ENCODE assay signal across 1 cellular context in the genomic region with DNA sequence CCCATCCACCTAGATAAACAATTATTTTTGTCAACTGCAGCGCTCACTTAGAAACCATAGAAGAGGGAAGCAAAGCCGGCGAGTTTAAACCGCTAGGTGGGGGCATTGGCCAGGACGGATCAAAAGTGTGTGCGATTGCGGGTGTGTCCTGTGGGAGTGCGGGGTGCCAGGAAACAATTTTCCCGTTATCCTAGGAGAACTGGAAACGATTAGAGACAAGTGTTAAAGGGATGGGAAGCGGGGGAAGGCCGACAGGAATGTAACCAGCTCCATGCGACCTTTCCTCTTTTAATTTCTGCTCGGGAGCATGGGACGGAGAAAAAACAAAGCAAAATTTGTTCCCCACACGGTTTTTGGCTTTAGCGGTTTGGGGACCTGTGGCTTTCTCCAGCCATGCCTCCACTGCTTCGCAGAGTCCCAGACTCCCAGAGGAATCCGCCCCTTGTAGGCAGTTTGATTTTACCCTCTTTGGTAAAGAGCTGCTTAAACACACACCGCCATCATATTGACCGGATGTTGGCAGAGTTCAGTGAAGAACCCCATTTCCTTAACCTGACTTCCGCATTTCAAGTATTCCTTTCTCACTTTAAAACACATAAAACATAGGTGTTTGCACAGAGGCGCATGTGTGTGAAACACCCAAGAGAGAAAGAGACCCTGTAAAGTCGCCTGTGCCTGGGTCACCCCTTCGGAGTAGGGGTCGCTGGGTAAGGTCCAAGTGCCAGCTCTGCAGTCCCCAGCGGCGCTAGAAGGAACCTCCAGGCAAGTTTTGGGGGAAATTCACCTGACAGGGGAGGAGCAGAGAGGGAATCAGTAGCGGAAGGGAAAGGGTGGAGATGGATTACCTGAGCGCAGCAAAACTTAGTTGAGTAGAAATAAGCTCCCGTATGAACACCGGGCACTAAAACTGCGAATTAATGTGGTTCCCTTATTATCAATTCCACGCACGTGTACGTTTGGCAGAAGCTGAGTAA.
TF ChIP-seq lines count a peak whose summit lies in the region.

No MANE protein-coding gene starts in this region.

TF ChIP-seq in GM12878, 131 proteins besides CTCF, POLR2A, EP300 and RAD21 (continued from another document and continues in another):
- TF ChIP-seq SPI1 (IDR thresholded peaks at IDR 0.05; ENCODE audit: borderline replicate concordance, insufficient read depth, low read depth, low read length), result peak; percentile 83
- TF ChIP-seq ATF7 (IDR thresholded peaks at IDR 0.05; ENCODE audit: low read depth), result no peak
- peak in 1 of 2 experiments; percentile 24; a peak in 1 of 4 replicates for TF ChIP-seq BHLHE40 (IDR thresholded peaks at IDR 0.05; ENCODE audit: borderline replicate concordance in 1 of 2, low read depth in 2 of 2, low read length in 1 of 2)
- TF ChIP-seq MTA2 (IDR thresholded peaks at IDR 0.05; ENCODE audit: low read depth), result 0 out of 2 replicates have a peak, but pooled peaks have one; percentile 11
- no peak for TF ChIP-seq SRF (IDR thresholded peaks at IDR 0.05; ENCODE audit: low read depth in 2 of 2, low read length in 2 of 2)
- TF ChIP-seq, protein P1, sequence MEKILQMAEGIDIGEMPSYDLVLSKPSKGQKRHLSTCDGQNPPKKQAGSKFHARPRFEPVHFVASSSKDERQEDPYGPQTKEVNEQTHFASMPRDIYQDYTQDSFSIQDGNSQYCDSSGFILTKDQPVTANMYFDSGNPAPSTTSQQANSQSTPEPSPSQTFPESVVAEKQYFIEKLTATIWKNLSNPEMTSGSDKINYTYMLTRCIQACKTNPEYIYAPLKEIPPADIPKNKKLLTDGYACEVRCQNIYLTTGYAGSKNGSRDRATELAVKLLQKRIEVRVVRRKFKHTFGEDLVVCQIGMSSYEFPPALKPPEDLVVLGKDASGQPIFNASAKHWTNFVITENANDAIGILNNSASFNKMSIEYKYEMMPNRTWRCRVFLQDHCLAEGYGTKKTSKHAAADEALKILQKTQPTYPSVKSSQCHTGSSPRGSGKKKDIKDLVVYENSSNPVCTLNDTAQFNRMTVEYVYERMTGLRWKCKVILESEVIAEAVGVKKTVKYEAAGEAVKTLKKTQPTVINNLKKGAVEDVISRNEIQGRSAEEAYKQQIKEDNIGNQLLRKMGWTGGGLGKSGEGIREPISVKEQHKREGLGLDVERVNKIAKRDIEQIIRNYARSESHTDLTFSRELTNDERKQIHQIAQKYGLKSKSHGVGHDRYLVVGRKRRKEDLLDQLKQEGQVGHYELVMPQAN (conservative IDR thresholded peaks at IDR 0.05), result 0 out of 2 replicates have a peak, but pooled peaks have one; percentile 38
- TF ChIP-seq, protein P2, sequence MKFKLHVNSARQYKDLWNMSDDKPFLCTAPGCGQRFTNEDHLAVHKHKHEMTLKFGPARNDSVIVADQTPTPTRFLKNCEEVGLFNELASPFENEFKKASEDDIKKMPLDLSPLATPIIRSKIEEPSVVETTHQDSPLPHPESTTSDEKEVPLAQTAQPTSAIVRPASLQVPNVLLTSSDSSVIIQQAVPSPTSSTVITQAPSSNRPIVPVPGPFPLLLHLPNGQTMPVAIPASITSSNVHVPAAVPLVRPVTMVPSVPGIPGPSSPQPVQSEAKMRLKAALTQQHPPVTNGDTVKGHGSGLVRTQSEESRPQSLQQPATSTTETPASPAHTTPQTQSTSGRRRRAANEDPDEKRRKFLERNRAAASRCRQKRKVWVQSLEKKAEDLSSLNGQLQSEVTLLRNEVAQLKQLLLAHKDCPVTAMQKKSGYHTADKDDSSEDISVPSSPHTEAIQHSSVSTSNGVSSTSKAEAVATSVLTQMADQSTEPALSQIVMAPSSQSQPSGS (IDR thresholded peaks at IDR 0.05; ENCODE audit: low read length), result 0 out of 2 replicates have a peak, but pooled peaks have one; percentile 33
- TF ChIP-seq GABPA (IDR thresholded peaks at IDR 0.05; ENCODE audit: low read depth), result peak; percentile 79
- TF ChIP-seq, protein P3, sequence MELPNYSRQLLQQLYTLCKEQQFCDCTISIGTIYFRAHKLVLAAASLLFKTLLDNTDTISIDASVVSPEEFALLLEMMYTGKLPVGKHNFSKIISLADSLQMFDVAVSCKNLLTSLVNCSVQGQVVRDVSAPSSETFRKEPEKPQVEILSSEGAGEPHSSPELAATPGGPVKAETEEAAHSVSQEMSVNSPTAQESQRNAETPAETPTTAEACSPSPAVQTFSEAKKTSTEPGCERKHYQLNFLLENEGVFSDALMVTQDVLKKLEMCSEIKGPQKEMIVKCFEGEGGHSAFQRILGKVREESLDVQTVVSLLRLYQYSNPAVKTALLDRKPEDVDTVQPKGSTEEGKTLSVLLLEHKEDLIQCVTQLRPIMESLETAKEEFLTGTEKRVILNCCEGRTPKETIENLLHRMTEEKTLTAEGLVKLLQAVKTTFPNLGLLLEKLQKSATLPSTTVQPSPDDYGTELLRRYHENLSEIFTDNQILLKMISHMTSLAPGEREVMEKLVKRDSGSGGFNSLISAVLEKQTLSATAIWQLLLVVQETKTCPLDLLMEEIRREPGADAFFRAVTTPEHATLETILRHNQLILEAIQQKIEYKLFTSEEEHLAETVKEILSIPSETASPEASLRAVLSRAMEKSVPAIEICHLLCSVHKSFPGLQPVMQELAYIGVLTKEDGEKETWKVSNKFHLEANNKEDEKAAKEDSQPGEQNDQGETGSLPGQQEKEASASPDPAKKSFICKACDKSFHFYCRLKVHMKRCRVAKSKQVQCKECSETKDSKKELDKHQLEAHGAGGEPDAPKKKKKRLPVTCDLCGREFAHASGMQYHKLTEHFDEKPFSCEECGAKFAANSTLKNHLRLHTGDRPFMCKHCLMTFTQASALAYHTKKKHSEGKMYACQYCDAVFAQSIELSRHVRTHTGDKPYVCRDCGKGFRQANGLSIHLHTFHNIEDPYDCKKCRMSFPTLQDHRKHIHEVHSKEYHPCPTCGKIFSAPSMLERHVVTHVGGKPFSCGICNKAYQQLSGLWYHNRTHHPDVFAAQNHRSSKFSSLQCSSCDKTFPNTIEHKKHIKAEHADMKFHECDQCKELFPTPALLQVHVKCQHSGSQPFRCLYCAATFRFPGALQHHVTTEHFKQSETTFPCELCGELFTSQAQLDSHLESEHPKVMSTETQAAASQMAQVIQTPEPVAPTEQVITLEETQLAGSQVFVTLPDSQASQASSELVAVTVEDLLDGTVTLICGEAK (IDR thresholded peaks at IDR 0.05; ENCODE audit: borderline replicate concordance), result peak; percentile 60; the same call in 1 of the 2 replicates
- TF ChIP-seq SMARCA5 (IDR thresholded peaks at IDR 0.05), result peak; percentile 93
- TF ChIP-seq, protein P4, sequence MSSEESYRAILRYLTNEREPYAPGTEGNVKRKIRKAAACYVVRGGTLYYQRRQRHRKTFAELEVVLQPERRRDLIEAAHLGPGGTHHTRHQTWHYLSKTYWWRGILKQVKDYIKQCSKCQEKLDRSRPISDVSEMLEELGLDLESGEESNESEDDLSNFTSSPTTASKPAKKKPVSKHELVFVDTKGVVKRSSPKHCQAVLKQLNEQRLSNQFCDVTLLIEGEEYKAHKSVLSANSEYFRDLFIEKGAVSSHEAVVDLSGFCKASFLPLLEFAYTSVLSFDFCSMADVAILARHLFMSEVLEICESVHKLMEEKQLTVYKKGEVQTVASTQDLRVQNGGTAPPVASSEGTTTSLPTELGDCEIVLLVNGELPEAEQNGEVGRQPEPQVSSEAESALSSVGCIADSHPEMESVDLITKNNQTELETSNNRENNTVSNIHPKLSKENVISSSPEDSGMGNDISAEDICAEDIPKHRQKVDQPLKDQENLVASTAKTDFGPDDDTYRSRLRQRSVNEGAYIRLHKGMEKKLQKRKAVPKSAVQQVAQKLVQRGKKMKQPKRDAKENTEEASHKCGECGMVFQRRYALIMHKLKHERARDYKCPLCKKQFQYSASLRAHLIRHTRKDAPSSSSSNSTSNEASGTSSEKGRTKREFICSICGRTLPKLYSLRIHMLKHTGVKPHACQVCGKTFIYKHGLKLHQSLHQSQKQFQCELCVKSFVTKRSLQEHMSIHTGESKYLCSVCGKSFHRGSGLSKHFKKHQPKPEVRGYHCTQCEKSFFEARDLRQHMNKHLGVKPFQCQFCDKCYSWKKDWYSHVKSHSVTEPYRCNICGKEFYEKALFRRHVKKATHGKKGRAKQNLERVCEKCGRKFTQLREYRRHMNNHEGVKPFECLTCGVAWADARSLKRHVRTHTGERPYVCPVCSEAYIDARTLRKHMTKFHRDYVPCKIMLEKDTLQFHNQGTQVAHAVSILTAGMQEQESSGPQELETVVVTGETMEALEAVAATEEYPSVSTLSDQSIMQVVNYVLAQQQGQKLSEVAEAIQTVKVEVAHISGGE (CRISPR knock-in tag; IDR thresholded peaks at IDR 0.05), result no peak
- TF ChIP-seq, protein P5, sequence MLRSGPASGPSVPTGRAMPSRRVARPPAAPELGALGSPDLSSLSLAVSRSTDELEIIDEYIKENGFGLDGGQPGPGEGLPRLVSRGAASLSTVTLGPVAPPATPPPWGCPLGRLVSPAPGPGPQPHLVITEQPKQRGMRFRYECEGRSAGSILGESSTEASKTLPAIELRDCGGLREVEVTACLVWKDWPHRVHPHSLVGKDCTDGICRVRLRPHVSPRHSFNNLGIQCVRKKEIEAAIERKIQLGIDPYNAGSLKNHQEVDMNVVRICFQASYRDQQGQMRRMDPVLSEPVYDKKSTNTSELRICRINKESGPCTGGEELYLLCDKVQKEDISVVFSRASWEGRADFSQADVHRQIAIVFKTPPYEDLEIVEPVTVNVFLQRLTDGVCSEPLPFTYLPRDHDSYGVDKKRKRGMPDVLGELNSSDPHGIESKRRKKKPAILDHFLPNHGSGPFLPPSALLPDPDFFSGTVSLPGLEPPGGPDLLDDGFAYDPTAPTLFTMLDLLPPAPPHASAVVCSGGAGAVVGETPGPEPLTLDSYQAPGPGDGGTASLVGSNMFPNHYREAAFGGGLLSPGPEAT (IDR thresholded peaks at IDR 0.05; ENCODE audit: low read depth), result peak; percentile 80
- TF ChIP-seq KLF5 (IDR thresholded peaks at IDR 0.05; ENCODE audit: partially characterized antibody), result no peak
- no peak for TF ChIP-seq JUND (IDR thresholded peaks at IDR 0.05; ENCODE audit: low read depth, low read length)
- 0 out of 2 replicates have a peak, but pooled peaks have one; percentile 35 for TF ChIP-seq CBX5 (IDR thresholded peaks at IDR 0.05; ENCODE audit: low read depth)
- TF ChIP-seq POLR2AphosphoS5 (IDR thresholded peaks at IDR 0.05; ENCODE audit: low read length), result peak; percentile 24; the same call in 1 of the 2 replicates
- TF ChIP-seq, protein P6, sequence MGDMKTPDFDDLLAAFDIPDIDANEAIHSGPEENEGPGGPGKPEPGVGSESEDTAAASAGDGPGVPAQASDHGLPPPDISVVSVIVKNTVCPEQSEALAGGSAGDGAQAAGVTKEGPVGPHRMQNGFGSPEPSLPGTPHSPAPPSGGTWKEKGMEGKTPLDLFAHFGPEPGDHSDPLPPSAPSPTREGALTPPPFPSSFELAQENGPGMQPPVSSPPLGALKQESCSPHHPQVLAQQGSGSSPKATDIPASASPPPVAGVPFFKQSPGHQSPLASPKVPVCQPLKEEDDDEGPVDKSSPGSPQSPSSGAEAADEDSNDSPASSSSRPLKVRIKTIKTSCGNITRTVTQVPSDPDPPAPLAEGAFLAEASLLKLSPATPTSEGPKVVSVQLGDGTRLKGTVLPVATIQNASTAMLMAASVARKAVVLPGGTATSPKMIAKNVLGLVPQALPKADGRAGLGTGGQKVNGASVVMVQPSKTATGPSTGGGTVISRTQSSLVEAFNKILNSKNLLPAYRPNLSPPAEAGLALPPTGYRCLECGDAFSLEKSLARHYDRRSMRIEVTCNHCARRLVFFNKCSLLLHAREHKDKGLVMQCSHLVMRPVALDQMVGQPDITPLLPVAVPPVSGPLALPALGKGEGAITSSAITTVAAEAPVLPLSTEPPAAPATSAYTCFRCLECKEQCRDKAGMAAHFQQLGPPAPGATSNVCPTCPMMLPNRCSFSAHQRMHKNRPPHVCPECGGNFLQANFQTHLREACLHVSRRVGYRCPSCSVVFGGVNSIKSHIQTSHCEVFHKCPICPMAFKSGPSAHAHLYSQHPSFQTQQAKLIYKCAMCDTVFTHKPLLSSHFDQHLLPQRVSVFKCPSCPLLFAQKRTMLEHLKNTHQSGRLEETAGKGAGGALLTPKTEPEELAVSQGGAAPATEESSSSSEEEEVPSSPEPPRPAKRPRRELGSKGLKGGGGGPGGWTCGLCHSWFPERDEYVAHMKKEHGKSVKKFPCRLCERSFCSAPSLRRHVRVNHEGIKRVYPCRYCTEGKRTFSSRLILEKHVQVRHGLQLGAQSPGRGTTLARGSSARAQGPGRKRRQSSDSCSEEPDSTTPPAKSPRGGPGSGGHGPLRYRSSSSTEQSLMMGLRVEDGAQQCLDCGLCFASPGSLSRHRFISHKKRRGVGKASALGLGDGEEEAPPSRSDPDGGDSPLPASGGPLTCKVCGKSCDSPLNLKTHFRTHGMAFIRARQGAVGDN (IDR thresholded peaks at IDR 0.05), result 0 out of 2 replicates have a peak, but pooled peaks have one; percentile 24
- TF ChIP-seq PAX8 (IDR thresholded peaks at IDR 0.05), result no peak
- peak; percentile 44; the same call in 1 of the 2 replicates for TF ChIP-seq SMC3 (IDR thresholded peaks at IDR 0.05; ENCODE audit: borderline replicate concordance, low read length)
- peak; percentile 96 for TF ChIP-seq IKZF1 (conservative IDR thresholded peaks at IDR 0.05)
- no peak for TF ChIP-seq SP1 (IDR thresholded peaks at IDR 0.05; ENCODE audit: low read depth, low read length)
- TF ChIP-seq MTA3 (IDR thresholded peaks at IDR 0.05; ENCODE audit: borderline replicate concordance, low read length), result 0 out of 2 replicates have a peak, but pooled peaks have one; percentile 33
- TF ChIP-seq, protein P7, sequence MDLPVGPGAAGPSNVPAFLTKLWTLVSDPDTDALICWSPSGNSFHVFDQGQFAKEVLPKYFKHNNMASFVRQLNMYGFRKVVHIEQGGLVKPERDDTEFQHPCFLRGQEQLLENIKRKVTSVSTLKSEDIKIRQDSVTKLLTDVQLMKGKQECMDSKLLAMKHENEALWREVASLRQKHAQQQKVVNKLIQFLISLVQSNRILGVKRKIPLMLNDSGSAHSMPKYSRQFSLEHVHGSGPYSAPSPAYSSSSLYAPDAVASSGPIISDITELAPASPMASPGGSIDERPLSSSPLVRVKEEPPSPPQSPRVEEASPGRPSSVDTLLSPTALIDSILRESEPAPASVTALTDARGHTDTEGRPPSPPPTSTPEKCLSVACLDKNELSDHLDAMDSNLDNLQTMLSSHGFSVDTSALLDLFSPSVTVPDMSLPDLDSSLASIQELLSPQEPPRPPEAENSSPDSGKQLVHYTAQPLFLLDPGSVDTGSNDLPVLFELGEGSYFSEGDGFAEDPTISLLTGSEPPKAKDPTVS (IDR thresholded peaks at IDR 0.05; ENCODE audit: low read depth, low read length), result no peak
- TF ChIP-seq RUNX3 (IDR thresholded peaks at IDR 0.05; ENCODE audit: low read length), result peak; percentile 40
- no peak for TF ChIP-seq ETV6 (conservative IDR thresholded peaks at IDR 0.05 in 1 of 2, IDR thresholded peaks at IDR 0.05 in 1 of 2; ENCODE audit: borderline replicate concordance in 1 of 2, low read depth in 1 of 2)
- no peak for TF ChIP-seq MYB (IDR thresholded peaks at IDR 0.05; ENCODE audit: borderline replicate concordance, low read depth, low read length)
- TF ChIP-seq YY1 (IDR thresholded peaks at IDR 0.05; ENCODE audit: low read depth, low read length), result peak; percentile 86
- TF ChIP-seq NBN (IDR thresholded peaks at IDR 0.05), result peak; percentile 48; the same call in 1 of the 2 replicates
- no peak for TF ChIP-seq IRF4 (IDR thresholded peaks at IDR 0.05; ENCODE audit: low read depth, low read length)
